ENCODE assay signal across 9 cellular contexts in the genomic region with DNA sequence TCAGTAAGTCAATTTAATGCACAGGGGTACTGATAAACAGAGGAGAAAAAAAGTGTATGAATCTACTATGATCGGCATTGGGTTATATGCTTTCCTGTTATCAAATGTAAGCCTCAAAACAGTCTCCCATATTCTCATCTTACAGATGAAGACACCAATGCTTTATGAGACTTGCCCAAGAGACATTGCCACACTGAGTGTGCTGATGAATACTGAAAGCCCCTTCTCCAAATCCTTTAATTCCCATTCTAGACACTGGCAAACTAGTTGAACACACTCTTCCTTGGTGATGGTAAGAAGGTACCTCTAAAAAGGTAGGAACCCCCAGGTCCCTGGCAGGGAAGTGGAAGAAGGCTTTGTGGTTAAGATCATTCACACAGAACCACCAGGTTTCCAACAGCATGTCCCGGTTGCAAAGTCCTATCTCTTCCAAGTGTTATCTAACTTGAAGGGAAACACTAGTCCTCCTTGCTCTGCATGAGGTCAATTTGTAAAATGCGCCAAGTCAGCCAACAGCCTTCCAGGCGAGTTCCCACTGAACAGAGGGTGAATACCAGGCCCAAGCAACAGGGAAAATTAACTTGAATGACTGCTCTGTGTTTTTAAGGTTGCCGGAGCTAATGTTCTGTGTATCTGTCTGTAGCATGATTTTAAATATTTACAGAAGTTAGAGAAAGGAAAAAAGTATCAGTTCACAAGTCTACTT. TPM values are rescaled to one million over a fixed set of nuclear protein-coding genes. Genes with fewer than 3 reads are reported as not detected.
DNase-seq lines count a peak whose midpoint lies in the region; TF ChIP-seq lines count a peak whose summit lies in the region.
"Had no signal": no experiment of that assay in that cellular context is flagged by ENCODE, and none has a peak within 500 bp of the region (broad histone marks: within the 10 kb centered on the region; RNA-seq: fewer than 3 reads in every experiment).

No MANE protein-coding gene starts in this region.

- DNase-seq in ELF-1 (ENCODE audit: low read depth, low spot score), result peak; percentile 79
- peak; percentile 82 for DNase-seq in amniotic epithelial cell (ENCODE audit: low read depth)
- peak; percentile 44 to 72 for DNase-seq in cardiac muscle cell (ENCODE audit: low read depth in 1 of 2, low spot score in 1 of 2)
- DNase-seq in progenitor cell of endocrine pancreas (ENCODE audit: low spot score, unreplicated experiment), result no peak
- DNase-seq in NCI-H748 treated with DMSO at 0.1 percent for 48 hours (lab: John Stamatoyannopoulos, UW), result no peak
- no peak for DNase-seq in COR-L47 (lab: John Stamatoyannopoulos, UW)
- no peak for DNase-seq in SIG-M5 treated with dmso at 0.1 percent for 504 hours (lab: John Stamatoyannopoulos, UW; ENCODE audit: unreplicated experiment)
- DNase-seq in dedifferentiated amniotic fluid mesenchymal stem cell (ENCODE audit: extremely low spot score), result no peak

- H3K36me3 ChIP-seq in cardiac muscle cell, result no peaks in the 10 kb centered on the region

- peaks cover 31% of the 10 kb centered on the region for H3K4me1 Mint-ChIP-seq in progenitor cell of endocrine pancreas (ENCODE audit: low read depth)

- H3K36me3 Mint-ChIP-seq in progenitor cell of endocrine pancreas (ENCODE audit: insufficient read depth), result peaks cover 5% of the 10 kb centered on the region

- peak overlapping the region; percentile 66 for H3K27ac ChIP-seq in cardiac muscle cell

- no peaks in the 10 kb centered on the region for H3K9me3 ChIP-seq in cardiac muscle cell (ENCODE audit: low read depth)

- no peaks in the 10 kb centered on the region for H3K27me3 ChIP-seq in cardiac muscle cell

- H3K4me3 ChIP-seq in cardiac muscle cell, result no peak overlapping the region

- no peaks in the 10 kb centered on the region for H3K27me3 Mint-ChIP-seq in progenitor cell of endocrine pancreas
- H3K27me3 Mint-ChIP-seq: activated naive CD4-positive, alpha-beta T cell treated with anti-CD3 and anti-CD28 coated beads, Interleukin-2, amount 50 U/mL, for 24 hours had no signal

- no peaks in the 10 kb centered on the region for H3K9me3 Mint-ChIP-seq in progenitor cell of endocrine pancreas (ENCODE audit: low read depth)
- H3K9me3 Mint-ChIP-seq: activated naive CD4-positive, alpha-beta T cell treated with anti-CD3 and anti-CD28 coated beads, Interleukin-2, amount 50 U/mL, for 24 hours had no signal

- TF ChIP-seq CTCF in cardiac muscle cell (IDR thresholded peaks at IDR 0.05; ENCODE audit: low read depth, low read length), result no peak
- TF ChIP-seq CTCF in progenitor cell of endocrine pancreas (IDR thresholded peaks at IDR 0.05; ENCODE audit: unreplicated experiment), result no peak

- H3K4me3 Mint-ChIP-seq in progenitor cell of endocrine pancreas (ENCODE audit: low read depth), result no peak overlapping the region
- H3K4me3 Mint-ChIP-seq: activated naive CD4-positive, alpha-beta T cell treated with anti-CD3 and anti-CD28 coated beads, Interleukin-2, amount 50 U/mL, for 24 hours had no signal

- peak overlapping the region; percentile 10 for H3K27ac Mint-ChIP-seq in progenitor cell of endocrine pancreas
- H3K27ac Mint-ChIP-seq: activated naive CD4-positive, alpha-beta T cell treated with anti-CD3 and anti-CD28 coated beads, Interleukin-2, amount 50 U/mL, for 24 hours had no signal

- peaks cover 40% of the 10 kb centered on the region for H3K4me1 ChIP-seq in cardiac muscle cell (ENCODE audit: low read depth)

RNA-seq across cellular contexts. Expression of a gene that starts 5.1 kb away (rescaled TPM):
- total RNA-seq in cardiac muscle cell (10.3 and 20.4 TPM in 2 replicates), progenitor cell of endocrine pancreas (11.9 and 13.8 TPM in 2 replicates)
- polyA plus RNA-seq in cardiac muscle cell, result 4.8 and 6.8 TPM in 2 replicates

Comparison
In these comparisons a context has a peak if more than half of its experiments do, and no peak if none do; other contexts are left out.
1. DNase-seq: peak in ELF-1 (single experiment), amniotic epithelial cell (single experiment) and cardiac muscle cell (2 of 2); none in progenitor cell of endocrine pancreas (single experiment), NCI-H748 treated with DMSO at 0.1 percent for 48 hours (single experiment), COR-L47 (single experiment), SIG-M5 treated with dmso at 0.1 percent for 504 hours (single experiment) and dedifferentiated amniotic fluid mesenchymal stem cell (single experiment).